ENCODE assay signal across 8 cellular contexts in the genomic region with DNA sequence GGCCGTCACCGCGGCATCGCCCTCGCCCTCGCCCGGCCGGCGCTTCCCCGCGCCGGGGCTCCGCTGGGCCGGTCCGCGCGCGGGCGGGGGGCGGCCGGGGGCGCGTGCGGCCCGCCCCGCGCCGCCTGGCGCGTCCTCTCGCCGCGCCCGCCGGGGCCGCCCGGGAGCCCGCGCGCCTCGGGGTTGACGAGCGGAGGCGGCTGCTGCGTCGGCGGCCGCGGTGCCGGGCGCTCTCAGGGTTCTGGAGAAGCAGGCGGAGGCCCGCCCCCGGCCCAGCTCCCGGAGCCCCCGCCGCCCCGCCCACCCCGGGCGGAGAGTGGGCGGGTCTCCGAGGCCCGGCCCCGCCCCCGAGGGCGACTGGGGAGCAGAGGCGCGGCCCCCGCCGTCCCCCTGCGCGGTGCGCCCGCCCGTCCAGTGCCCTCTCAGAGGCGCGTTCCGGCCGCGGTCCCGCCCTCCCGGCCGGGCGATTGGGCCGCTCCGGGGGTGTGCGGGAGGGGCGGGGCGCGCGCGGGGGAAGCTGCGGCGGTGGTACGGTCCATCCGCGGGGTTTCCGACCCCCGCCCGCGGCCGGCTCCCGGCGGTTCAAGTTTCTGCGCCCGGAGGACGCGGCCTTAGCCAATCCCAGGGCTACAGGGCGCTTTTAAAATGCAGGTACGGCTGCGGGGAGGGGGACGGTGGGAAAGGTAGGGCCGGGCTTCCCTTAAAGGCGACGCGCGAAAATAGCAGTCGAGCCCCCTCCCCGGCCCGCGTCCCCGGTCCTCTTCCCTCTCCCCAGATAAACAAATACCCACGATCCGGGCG. TPM values are rescaled to one million over a fixed set of nuclear protein-coding genes. Genes with fewer than 3 reads are reported as not detected.
DNase-seq lines count a peak whose midpoint lies in the region; ATAC-seq, FAIRE-seq and TF ChIP-seq lines count a peak whose summit lies in the region.

Gene CCDC85C, minus strand, starts transcription at position 243 of the 801 bp plus-strand sequence. CDS start 248 bp downstream, outside the sequence.

- H3K27ac Mint-ChIP-seq in WTC11: no peak within 1 kb of the TSS

- H3K36me3 ChIP-seq in bronchial epithelial cell (ENCODE audit: control insufficient read depth, insufficient read depth, low read length) (no peaks in the 10 kb centered on the region), iPS-20b (ENCODE audit: insufficient read depth, low read depth, low read length) (no peaks in the 10 kb centered on the region), skeletal muscle tissue (ENCODE audit: control insufficient read depth in 3 of 3, insufficient read depth in 3 of 3, low read length in 3 of 3) (no peaks in the 10 kb centered on the region)

- peaks cover 29% of the 10 kb centered on the region for H3K4me1 Mint-ChIP-seq in WTC11

- H3K9me3 ChIP-seq in iPS-20b (ENCODE audit: insufficient read depth, low read depth, low read length) (no peaks in the 10 kb centered on the region), skeletal muscle tissue (ENCODE audit: control insufficient read depth in 3 of 3, low read length in 3 of 3) (no peaks in the 10 kb centered on the region)

- H3K4me3 ChIP-seq in bronchial epithelial cell (ENCODE audit: low read depth, low read length) (peak within 1 kb of the TSS; percentile 83), iPS-20b (ENCODE audit: low read length) (peak within 1 kb of the TSS; percentile 82), skeletal muscle tissue (ENCODE audit: low read length in 3 of 3) (peak within 1 kb of the TSS; percentile 70 to 82 (median 82))

- ATAC-seq in GM18858 (IDR thresholded peaks at IDR 0.05; ENCODE audit: unreplicated experiment) (peak; percentile 76), HG03095 (IDR thresholded peaks at IDR 0.05; ENCODE audit: unreplicated experiment) (peak; percentile 88), WTC11 (peak; percentile 92)

- DNase-seq in 8988T: peak; percentile 100
- peak; percentile 98 for DNase-seq in NCI-H2171 (lab: John Stamatoyannopoulos, UW)
- DNase-seq in WTC11 (ENCODE audit: low spot score): peak; percentile 95
- DNase-seq in bronchial epithelial cell (ENCODE audit: low read depth): peak; percentile 69

- H3K27me3 Mint-ChIP-seq in WTC11 (ENCODE audit: low read depth): peaks cover 34% of the 10 kb centered on the region

- H3K27ac ChIP-seq in iPS-20b (ENCODE audit: low read length) (peak within 1 kb of the TSS; percentile 74), skeletal muscle tissue (ENCODE audit: low read depth, low read length) (peak within 1 kb of the TSS; percentile 90)

- H3K9me3 Mint-ChIP-seq in WTC11: no peaks in the 10 kb centered on the region

- H3K4me3 Mint-ChIP-seq in WTC11: peak within 1 kb of the TSS; percentile 85

- FAIRE-seq in bronchial epithelial cell (lab: Jason Lieb, UNC): no peak

- POLR2A ChIA-PET in WTC11 (lab: Charles Lee): interaction anchor here (0.6 to 1.4 kb wide), 3 partner anchors 30 to 123 kb away, joined by 3 to 6 read pairs (median 5); partner anchors contain the start of genes CCNK and SETD3

- H3K4me1 ChIP-seq in iPS-20b (ENCODE audit: insufficient read depth, low read length) (peaks cover 12% of the 10 kb centered on the region; the same call in 1 of the 2 replicates), skeletal muscle tissue (ENCODE audit: control insufficient read depth in 3 of 3, insufficient read depth in 3 of 3, low read length in 3 of 3) (peaks cover 23 to 42% (median 35%) of the 10 kb centered on the region in 3 donors)

- H3K27me3 ChIP-seq in bronchial epithelial cell (ENCODE audit: control insufficient read depth, insufficient read depth, low read length) (no peaks in the 10 kb centered on the region), iPS-20b (ENCODE audit: insufficient read depth, low read length) (peaks cover 40% of the 10 kb centered on the region), skeletal muscle tissue (ENCODE audit: control insufficient read depth in 3 of 3, insufficient read depth in 3 of 3, low read length in 3 of 3) (no peaks in the 10 kb centered on the region)

- no peaks in the 10 kb centered on the region for H3K36me3 Mint-ChIP-seq in WTC11

- peak within 1 kb of the TSS; percentile 78; the same call in 1 of the 2 replicates for H3K9ac ChIP-seq in iPS-20b (ENCODE audit: low read depth, low read length)
- peak within 1 kb of the TSS; percentile 80 to 84 (median 81) for H3K9ac ChIP-seq in skeletal muscle tissue (ENCODE audit: low read depth in 1 of 3, low read length in 3 of 3)

- TF ChIP-seq CTCF in WTC11 (IDR thresholded peaks at IDR 0.05) (no peak), bronchial epithelial cell (IDR thresholded peaks at IDR 0.05; ENCODE audit: insufficient read depth, low read length, severe bottlenecking) (no peak)

- CTCF ChIA-PET in WTC11 (lab: Charles Lee): interaction anchor here (0.6 to 6.1 kb wide), 5 partner anchors 10 to 67 kb away, joined by 3 to 31 read pairs (median 6); no protein-coding TSS in a partner anchor

TF ChIP-seq in WTC11, 78 proteins besides CTCF, POLR2A, EP300 and RAD21:
- TF ChIP-seq SOX15 (CRISPR knock-in tag; IDR thresholded peaks at IDR 0.05) (no peak), MAX (CRISPR knock-in tag; IDR thresholded peaks at IDR 0.05) (no peak), STAT6 (CRISPR knock-in tag; conservative IDR thresholded peaks at IDR 0.05; ENCODE audit: low read depth) (no peak), IRF2 (CRISPR knock-in tag; IDR thresholded peaks at IDR 0.05; ENCODE audit: borderline replicate concordance, low read depth) (no peak), USF2 (CRISPR knock-in tag; IDR thresholded peaks at IDR 0.05) (no peak), SP1 (CRISPR knock-in tag; conservative IDR thresholded peaks at IDR 0.05) (peak; percentile 100), CDX4 (CRISPR knock-in tag; IDR thresholded peaks at IDR 0.05; ENCODE audit: borderline replicate concordance) (no peak), EMX1 (CRISPR knock-in tag; IDR thresholded peaks at IDR 0.05) (no peak), ZNF423 (CRISPR knock-in tag; IDR thresholded peaks at IDR 0.05) (no peak), FOXK1 (CRISPR knock-in tag; IDR thresholded peaks at IDR 0.05) (peak; percentile 16; the same call in 1 of the 2 replicates), ZNF121 (CRISPR knock-in tag; IDR thresholded peaks at IDR 0.05) (no peak), NFYB (CRISPR knock-in tag; conservative IDR thresholded peaks at IDR 0.05; ENCODE audit: low read depth) (peak; percentile 94)
- TF ChIP-seq, protein P1, sequence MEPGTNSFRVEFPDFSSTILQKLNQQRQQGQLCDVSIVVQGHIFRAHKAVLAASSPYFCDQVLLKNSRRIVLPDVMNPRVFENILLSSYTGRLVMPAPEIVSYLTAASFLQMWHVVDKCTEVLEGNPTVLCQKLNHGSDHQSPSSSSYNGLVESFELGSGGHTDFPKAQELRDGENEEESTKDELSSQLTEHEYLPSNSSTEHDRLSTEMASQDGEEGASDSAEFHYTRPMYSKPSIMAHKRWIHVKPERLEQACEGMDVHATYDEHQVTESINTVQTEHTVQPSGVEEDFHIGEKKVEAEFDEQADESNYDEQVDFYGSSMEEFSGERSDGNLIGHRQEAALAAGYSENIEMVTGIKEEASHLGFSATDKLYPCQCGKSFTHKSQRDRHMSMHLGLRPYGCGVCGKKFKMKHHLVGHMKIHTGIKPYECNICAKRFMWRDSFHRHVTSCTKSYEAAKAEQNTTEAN (CRISPR knock-in tag; IDR thresholded peaks at IDR 0.05): no peak

RNA-seq across cellular contexts. Expression of gene CCDC85C, which starts in this region (rescaled TPM):
- total RNA-seq in WTC11 (2021) (28.7 to 35.8 TPM (median 30.4 TPM) in 3 replicates), bronchial epithelial cell (24.8 and 26.6 TPM in 2 replicates), skeletal muscle tissue (1.6 TPM)

Comparison
In these comparisons a context has a peak if more than half of its experiments do, and no peak if none do; other contexts are left out.
1. Peak in every context shown above with its lines: DNase-seq, ATAC-seq, H3K4me3 ChIP-seq and H3K27ac ChIP-seq.
2. RNA of gene CCDC85C (total RNA-seq): 28.7 to 35.8 TPM in WTC11 and 24.8 to 26.6 TPM in bronchial epithelial cell; 1.6 TPM in skeletal muscle tissue (single experiment); every median in the first group is over 10 times any median in the second.